In genomic region chr2:140586379-140586778, GRCh38 we compare ENCODE assay signal across 8 cellular contexts.
A peak's percentile ranks its signal among the peaks of the same experiment; 100 is the strongest.
DNase-seq lines count a peak whose midpoint lies in the region; ATAC-seq and TF ChIP-seq lines count a peak whose summit lies in the region.

No MANE protein-coding gene starts in this region.

- H3K27ac ChIP-seq in adrenal gland: no peak overlapping the region

- no peaks in the 10 kb centered on the region for H3K27me3 Mint-ChIP-seq in neural crest cell (ENCODE audit: low read depth)

- intact Hi-C loops in adrenal gland (cut with DNase I): no loop called here

- H3K4me1 Mint-ChIP-seq in neural crest cell: peaks cover 4% of the 10 kb centered on the region

- no peak overlapping the region for H3K27ac Mint-ChIP-seq in neural crest cell (ENCODE audit: unreplicated experiment)

- H3K9me3 Mint-ChIP-seq in neural crest cell: no peaks in the 10 kb centered on the region

- no peaks in the 10 kb centered on the region for H3K9me3 ChIP-seq in adrenal gland (replicated peaks in 1 of 3)

- H3K36me3 ChIP-seq in GM06990 (ENCODE audit: control insufficient read depth, insufficient read depth, low read length): no peaks in the 10 kb centered on the region
- no peaks in the 10 kb centered on the region for H3K36me3 ChIP-seq in adrenal gland (replicated peaks in 1 of 2)

- peak; percentile 99 for ATAC-seq in GM21717 (IDR thresholded peaks at IDR 0.05; ENCODE audit: unreplicated experiment)

- H3K27me3 ChIP-seq in GM06990 (replicated peaks; ENCODE audit: control insufficient read depth, insufficient read depth, low read length) (no peaks in the 10 kb centered on the region), adrenal gland (no peaks in the 10 kb centered on the region)

- TF ChIP-seq CTCF in GM06990 (IDR thresholded peaks at IDR 0.05; ENCODE audit: insufficient read depth, low read length, poor library complexity, severe bottlenecking) (peak; percentile 68), adrenal gland (IDR thresholded peaks at IDR 0.05) (peak in 4 of 6 experiments; percentile 8 to 23 (median 19)), neural crest cell (conservative IDR thresholded peaks at IDR 0.05) (peak; percentile 52)

- no peak overlapping the region for H3K4me3 Mint-ChIP-seq in neural crest cell

- DNase-seq in GM06990 (ENCODE audit: extremely low read depth, insufficient read length) (no peak), HT-29 (ENCODE audit: low spot score) (peak; percentile 46), adrenal gland (peak in 2 of 7 donors; percentile 4 to 22), neural crest cell (ENCODE audit: low read depth, low spot score) (peak; percentile 4), ureter (ENCODE audit: low spot score) (no peak), amygdala (lab: John Stamatoyannopoulos, UW) (no peak)
- no peak for DNase-seq in activated T-cell treated with anti-CD3 and anti-CD28 coated beads, Interleukin-2, amount 50 U/mL, for 48 hours

- no peak for TF ChIP-seq POLR2A in adrenal gland (IDR thresholded peaks at IDR 0.05)

- no peak overlapping the region for H3K4me3 ChIP-seq in GM06990 (replicated peaks; ENCODE audit: low read depth, low read length)
- H3K4me3 ChIP-seq in adrenal gland: no peak overlapping the region

- no peaks in the 10 kb centered on the region for H3K4me1 ChIP-seq in adrenal gland (replicated peaks in 1 of 2)

- 80 to 90% (median 86%) methylated on average over 2 of the region's 2 CpGs for WGBS in adrenal gland, 4 donors

- H3K36me3 Mint-ChIP-seq in neural crest cell (ENCODE audit: low read depth): no peaks in the 10 kb centered on the region

Comparison
In these comparisons a context has a peak if more than half of its experiments do, and no peak if none do; other contexts are left out.
1. DNase-seq: peak in HT-29 (single experiment) and neural crest cell (single experiment); none in GM06990 (single experiment), activated T-cell treated with anti-CD3 and anti-CD28 coated beads, Interleukin-2, amount 50 U/mL, for 48 hours (0 of 2), ureter (single experiment) and amygdala (0 of 56).
2. Peak in every context shown above with its lines, with median percentiles within 50 percentile points of each other: CTCF ChIP-seq.